Comparison of ENCODE assay signal across 14 cellular contexts in the genomic region with DNA sequence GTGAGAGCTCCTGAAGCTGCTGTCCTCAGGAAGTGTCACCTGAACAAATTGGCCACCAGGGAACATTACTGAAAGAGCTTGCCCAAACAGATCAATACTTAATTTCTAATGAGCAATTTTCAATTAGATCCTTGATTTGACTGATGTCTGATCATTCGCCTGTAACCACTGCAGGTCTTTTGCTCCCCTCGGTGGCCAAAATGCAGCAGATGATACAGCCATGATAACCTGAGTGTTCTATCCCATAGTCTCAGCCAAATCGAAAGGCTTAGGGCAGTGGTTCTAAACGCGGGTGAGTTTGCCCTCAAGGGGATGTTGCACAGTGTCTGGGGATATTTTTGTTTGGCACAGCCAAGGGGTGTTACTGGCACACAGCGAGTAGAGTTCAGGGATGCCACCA. TPM values are rescaled to one million over a fixed set of nuclear protein-coding genes. Genes with fewer than 3 reads are reported as not detected.
DNase-seq lines count a peak whose midpoint lies in the region; ATAC-seq, FAIRE-seq and TF ChIP-seq lines count a peak whose summit lies in the region.
"Had no signal": no experiment of that assay in that cellular context is flagged by ENCODE, and none has a peak within 500 bp of the region (broad histone marks: within the 10 kb centered on the region; RNA-seq: fewer than 3 reads in every experiment).

No MANE protein-coding gene starts in this region.

- H3K4me1 ChIP-seq in K562 (replicated peaks in 1 of 2; ENCODE audit: control insufficient read depth in 2 of 2, insufficient read depth in 2 of 2, low read length in 2 of 2) = peaks cover 2 to 5% of the 10 kb centered on the region in 2 experiments; a peak in 2 of 5 replicates
- no peaks in the 10 kb centered on the region for H3K4me1 ChIP-seq in psoas muscle
- H3K4me1 ChIP-seq: tibial nerve had no signal

- H3K4me1 Mint-ChIP-seq in activated naive CD4-positive, alpha-beta T cell treated with anti-CD3 and anti-CD28 coated beads for 36 hours (ENCODE audit: low read depth) = no peaks in the 10 kb centered on the region
- H3K4me1 Mint-ChIP-seq: activated naive CD4-positive, alpha-beta T cell treated with anti-CD3 and anti-CD28 coated beads, Interleukin-2, amount 10 ng/mL, durations not matched to agents 7 days and 5 days had no signal

- FAIRE-seq in K562 (lab: Jason Lieb, UNC) = no peak
- FAIRE-seq: endometrium, GM19239 had no signal

- intact Hi-C loops in activated naive CD4-positive, alpha-beta T cell treated with anti-CD3 and anti-CD28 coated beads for 36 hours (cut with micrococcal nuclease) = no loop called here
- intact Hi-C loops in K562 (cut with micrococcal nuclease) = loop anchor here (10.0 kb wide), 1 partner anchor 699 kb away; no protein-coding TSS in a partner anchor
- intact Hi-C loops in psoas muscle (cut with DNase I) = no loop called here

- CTCF ChIA-PET in activated naive CD4-positive, alpha-beta T cell treated with anti-CD3 and anti-CD28 coated beads for 36 hours (lab: Charles Lee) = interaction anchor here (0.6 kb wide), 1 partner anchor 1251 kb away, joined by 4 read pairs; no protein-coding TSS in a partner anchor
- CTCF ChIA-PET in K562 (lab: Yijun Ruan, JAX; ENCODE audit: low intra/inter-chr PET ratio) = interaction anchor here (0.6 kb wide), 1 partner anchor 118 kb away, joined by 3 read pairs; no protein-coding TSS in a partner anchor

- BruUV-seq in K562 (replicated peaks; lab: Mats Ljungman, UMichigan) = no TSS peak

- peak overlapping the region; percentile 29; the same call in 1 of the 2 replicates for H3K4me2 ChIP-seq in K562 (ENCODE audit: insufficient read depth, low read length)

- in situ Hi-C loops in K562 (cut with MboI) = loop anchor here (25.0 kb wide), 1 partner anchor 616 kb away; no protein-coding TSS in a partner anchor

- DNase-seq in activated naive CD4-positive, alpha-beta T cell treated with anti-CD3 and anti-CD28 coated beads for 36 hours = peak; percentile 11
- no peak for DNase-seq in activated naive CD4-positive, alpha-beta T cell (lab: John Stamatoyannopoulos, UW)
- DNase-seq in NB4 (ENCODE audit: low read depth) (no peak), K562 (ENCODE audit: extremely low read depth in 1 of 4, low spot score in 3 of 4) (no peak), psoas muscle (no peak), CD1c-positive myeloid dendritic cell (ENCODE audit: extremely low spot score) (no peak), cortex of kidney (lab: John Stamatoyannopoulos, UW) (no peak)
- DNase-seq: activated naive CD4-positive, alpha-beta T cell treated with anti-CD3 and anti-CD28 coated beads, Interleukin-2, amount 10 ng/mL, durations not matched to agents 7 days and 5 days; AML-193; NCI-H1930 had no signal

- peaks cover 28 to 45% of the 10 kb centered on the region in 2 experiments; a peak in 4 of 5 replicates for H3K27me3 ChIP-seq in K562 (ENCODE audit: control insufficient read depth in 2 of 2, insufficient read depth in 2 of 2, low read length in 2 of 2)
- H3K27me3 ChIP-seq in psoas muscle (ENCODE audit: insufficient read depth in 3 of 3, low read length in 2 of 3) = no peaks in the 10 kb centered on the region
- H3K27me3 ChIP-seq: tibial nerve had no signal

- H3K9me3 ChIP-seq in K562 (replicated peaks; ENCODE audit: control insufficient read depth, insufficient read depth, low read depth, low read length) (no peaks in the 10 kb centered on the region), psoas muscle (no peaks in the 10 kb centered on the region)
- H3K9me3 ChIP-seq: tibial nerve had no signal

- H4K20me1 ChIP-seq in K562 (replicated peaks; ENCODE audit: control insufficient read depth, insufficient read depth, low read length) = no peaks in the 10 kb centered on the region

- H3K9me1 ChIP-seq in K562 (ENCODE audit: control insufficient read depth, insufficient read depth, low read length) = no peaks in the 10 kb centered on the region

- no peak overlapping the region for H3K27ac ChIP-seq in K562 (ENCODE audit: extremely low read depth, low read depth, low read length)
- H3K27ac ChIP-seq in psoas muscle = no peak overlapping the region
- H3K27ac ChIP-seq: tibial nerve had no signal

- no peak overlapping the region for H3K4me3 Mint-ChIP-seq in activated naive CD4-positive, alpha-beta T cell treated with anti-CD3 and anti-CD28 coated beads for 36 hours
- H3K4me3 Mint-ChIP-seq: activated naive CD4-positive, alpha-beta T cell treated with anti-CD3 and anti-CD28 coated beads, Interleukin-2, amount 10 ng/mL, durations not matched to agents 7 days and 5 days had no signal

- no peaks in the 10 kb centered on the region for H3K36me3 ChIP-seq in K562 (ENCODE audit: control insufficient read depth, insufficient read depth, low read length)
- no peaks in the 10 kb centered on the region for H3K36me3 ChIP-seq in psoas muscle (ENCODE audit: insufficient read depth in 1 of 2, low read depth in 1 of 2)
- H3K36me3 ChIP-seq: tibial nerve had no signal

- ATAC-seq in K562 (peak; percentile 45), psoas muscle (no peak), GM18909 (IDR thresholded peaks at IDR 0.05; ENCODE audit: poor library complexity, unreplicated experiment) (no peak)

- no peaks in the 10 kb centered on the region for H3K36me3 Mint-ChIP-seq in activated naive CD4-positive, alpha-beta T cell treated with anti-CD3 and anti-CD28 coated beads for 36 hours (ENCODE audit: low read depth)
- H3K36me3 Mint-ChIP-seq: activated naive CD4-positive, alpha-beta T cell treated with anti-CD3 and anti-CD28 coated beads, Interleukin-2, amount 10 ng/mL, durations not matched to agents 7 days and 5 days had no signal

- peak overlapping the region; percentile 40; the same call in 1 of the 2 replicates for H2AFZ ChIP-seq in K562 (ENCODE audit: low read depth, low read length)

- H3K27ac Mint-ChIP-seq in activated naive CD4-positive, alpha-beta T cell treated with anti-CD3 and anti-CD28 coated beads for 36 hours = no peak overlapping the region
- H3K27ac Mint-ChIP-seq: activated naive CD4-positive, alpha-beta T cell treated with anti-CD3 and anti-CD28 coated beads, Interleukin-2, amount 10 ng/mL, durations not matched to agents 7 days and 5 days had no signal

- no peaks in the 10 kb centered on the region for H3K9me3 Mint-ChIP-seq in activated naive CD4-positive, alpha-beta T cell treated with anti-CD3 and anti-CD28 coated beads for 36 hours
- H3K9me3 Mint-ChIP-seq: activated naive CD4-positive, alpha-beta T cell treated with anti-CD3 and anti-CD28 coated beads, Interleukin-2, amount 10 ng/mL, durations not matched to agents 7 days and 5 days had no signal

- TF ChIP-seq RAD21 in K562 (CRISPR knock-in tag; conservative IDR thresholded peaks at IDR 0.05 in 1 of 2, IDR thresholded peaks at IDR 0.05 in 1 of 2) = peak; percentile 42 to 79; a peak in 3 of 4 replicates

- H3K27me3 Mint-ChIP-seq in activated naive CD4-positive, alpha-beta T cell treated with anti-CD3 and anti-CD28 coated beads for 36 hours (ENCODE audit: low read depth) = peaks cover 3% of the 10 kb centered on the region

- TF ChIP-seq EP300 in K562 (IDR thresholded peaks at IDR 0.05; ENCODE audit: low read length) = no peak

- POLR2A ChIA-PET in K562 (lab: Yijun Ruan, JAX) = interaction anchor here (0.6 to 1.0 kb wide), 2 partner anchors 33 to 626 kb away, joined by 3 read pairs; no protein-coding TSS in a partner anchor

- WGBS in K562 (ENCODE audit: insufficient coverage, low coverage, missing lambda C conversion rate) = 2% methylated on average over 6 of the region's 6 CpGs
- 76 to 82% (median 78%) methylated on average over 6 of the region's 6 CpGs for WGBS in psoas muscle, 3 donors

- TF ChIP-seq POLR2A in NB4 (IDR thresholded peaks at IDR 0.05; ENCODE audit: extremely low read depth, insufficient read length) (no peak), K562 (conservative IDR thresholded peaks at IDR 0.05) (no peak)

- H3K4me3 ChIP-seq in NB4 (ENCODE audit: low read depth, low read length) (no peak overlapping the region), K562 (no peak overlapping the region), psoas muscle (no peak overlapping the region)
- H3K4me3 ChIP-seq: tibial nerve had no signal

- TF ChIP-seq CTCF in NB4 (IDR thresholded peaks at IDR 0.05; ENCODE audit: low read depth, low read length) (peak; percentile 18), K562 (IDR thresholded peaks at IDR 0.05 in 2 of 3, conservative IDR thresholded peaks at IDR 0.05 in 1 of 3; ENCODE audit: insufficient read depth in 2 of 3, low read depth in 1 of 3, low read length in 3 of 3) (peak; percentile 38 to 59 (median 43); a peak in 5 of 6 replicates), psoas muscle (IDR thresholded peaks at IDR 0.05) (peak; percentile 9)

- H3K9ac ChIP-seq in K562 (ENCODE audit: insufficient read depth in 1 of 2, low read depth in 2 of 2, low read length in 2 of 2) = no peak overlapping the region

- H3K79me2 ChIP-seq in K562 (ENCODE audit: control insufficient read depth, insufficient read depth, low read length) = no peaks in the 10 kb centered on the region

TF ChIP-seq in K562, 482 proteins besides CTCF, POLR2A, EP300 and RAD21 (continues in another document):
- TF ChIP-seq STAG1 (CRISPR knock-in tag; IDR thresholded peaks at IDR 0.05; ENCODE audit: borderline replicate concordance) = peak; percentile 52; the same call in 1 of the 2 replicates

RNA-seq across cellular contexts. Expression of a gene that starts 57.7 kb away (rescaled TPM):
- total RNA-seq in activated naive CD4-positive, alpha-beta T cell treated with anti-CD3 and anti-CD28 coated beads for 36 hours = under 1 TPM; 0.57 to 0.84 TPM
- 8.7 and 10.8 TPM in 2 replicates for total RNA-seq in K562 (2011; cell fraction: chromatin; rRNA removed; ENCODE audit: low replicate concordance)
- total RNA-seq in K562 (2011; cell fraction: nucleolus; rRNA removed) = 11.3 and 13.3 TPM in 2 replicates
- total RNA-seq in K562 (2011; cell fraction: nucleoplasm; rRNA removed) = 8.7 TPM in 2 replicates
- total RNA-seq in K562 (2014; rRNA removed) = 7.4 and 7.7 TPM in 2 replicates
- total RNA-seq in K562 (2014; rRNA removed; fragmentation: Illumina TruSeq; extraction: Trizol) = 2.9 and 3.1 TPM in 2 replicates
- 3.6 and 4.2 TPM in 2 replicates for total RNA-seq in K562 (2015; rRNA removed; fragmentation: Illumina TruSeq; extraction: Trizol)
- total RNA-seq in K562 (2021) = 12.0 and 12.8 TPM in 2 replicates
- 7.0 TPM in 2 replicates for polyA plus RNA-seq in K562 (2011; rRNA removed)
- polyA plus RNA-seq in K562 (2011; cell fraction: cytosol; rRNA removed) = 5.5 and 16.8 TPM in 2 replicates
- polyA plus RNA-seq in K562 (2011; cell fraction: nucleus; rRNA removed) = 20.3 and 41.1 TPM in 2 replicates
- polyA plus RNA-seq in K562 (2012) = 4.9 and 6.6 TPM in 2 replicates
- 3.0 and 6.2 TPM in 2 replicates for polyA plus RNA-seq in K562 (2014; fragmentation: Illumina TruSeq; extraction: Trizol)
- polyA plus RNA-seq in K562 (2014; fragmentation: Nextera tagmentation; extraction: Ambion mirVana) = 1 to 10 TPM in 1 of 2 experiments, under 1 TPM in 1; 0.94 to 1.1 TPM
- polyA plus RNA-seq in K562 (2014; rRNA removed) = 6.9 and 8.3 TPM in 2 replicates
- 1.9 and 3.3 TPM in 2 replicates for polyA minus RNA-seq in K562 (2011; rRNA and poly(A)+ RNA removed)
- polyA minus RNA-seq in K562 (2011; cell fraction: cytosol; rRNA and poly(A)+ RNA removed) = 9.3 TPM in 2 replicates
- 11.7 and 12.2 TPM in 2 replicates for polyA minus RNA-seq in K562 (2011; cell fraction: nucleus; rRNA and poly(A)+ RNA removed)
- 1 to 10 TPM; 1.1 to 1.3 (median 1.2) TPM for total RNA-seq in psoas muscle
- 1 to 10 TPM in 1 of 3 donors, under 1 TPM in 2; 0.57 to 1.8 (median 0.62) TPM for polyA plus RNA-seq in psoas muscle
